16 cellular contexts compared by ENCODE assay signal in the genomic region with DNA sequence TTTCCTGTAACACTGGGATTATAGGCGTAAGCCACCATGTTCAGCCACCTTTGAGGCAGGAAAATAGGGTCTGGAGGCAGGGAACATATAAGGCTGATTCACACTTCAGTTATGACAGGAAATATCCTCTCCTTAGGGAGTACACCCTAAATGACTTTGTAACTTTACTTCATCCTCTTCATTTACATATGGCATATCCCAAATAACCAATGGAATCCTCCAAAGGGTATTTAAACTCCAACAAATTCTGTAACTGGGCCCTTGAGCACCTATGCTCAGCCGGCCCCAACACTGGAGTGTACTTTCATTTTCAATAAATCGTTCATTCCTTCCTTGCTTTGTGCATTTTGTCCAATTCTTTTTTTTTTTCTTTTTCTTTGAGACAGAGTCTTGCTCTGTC. TPM values are rescaled to one million over a fixed set of nuclear protein-coding genes. Genes with fewer than 3 reads are reported as not detected.
DNase-seq lines count a peak whose midpoint lies in the region; ATAC-seq, FAIRE-seq and TF ChIP-seq lines count a peak whose summit lies in the region.
"Had no signal": no experiment of that assay in that cellular context is flagged by ENCODE, and none has a peak within 500 bp of the region (broad histone marks: within the 10 kb centered on the region; RNA-seq: fewer than 3 reads in every experiment).

No MANE protein-coding gene starts in this region.

- no peak for TF ChIP-seq CTCF in DND-41 (IDR thresholded peaks at IDR 0.05; ENCODE audit: borderline replicate concordance, extremely low read depth, low read length, poor library complexity, severe bottlenecking)
- TF ChIP-seq CTCF in IMR-90 (conservative IDR thresholded peaks at IDR 0.05; ENCODE audit: low read depth, low read length), result no peak
- no peak for TF ChIP-seq CTCF in K562 (IDR thresholded peaks at IDR 0.05 in 2 of 3, conservative IDR thresholded peaks at IDR 0.05 in 1 of 3; ENCODE audit: insufficient read depth in 2 of 3, low read depth in 1 of 3, low read length in 3 of 3)
- TF ChIP-seq CTCF in sigmoid colon (IDR thresholded peaks at IDR 0.05), result no peak
- TF ChIP-seq CTCF in pancreas (IDR thresholded peaks at IDR 0.05), result no peak

- in situ Hi-C loops in IMR-90 (cut with MboI; ENCODE audit: low sequenced_read_pairs), result loop anchor here (5.0 to 10.0 kb wide), 2 partner anchors 107 to 274 kb away; no protein-coding TSS in a partner anchor
- in situ Hi-C loops in K562 (cut with MboI), result loop anchor here (5.0 to 10.0 kb wide), 2 partner anchors 112 to 284 kb away; no protein-coding TSS in a partner anchor

- H3K79me2 ChIP-seq in DND-41 (ENCODE audit: insufficient read depth, low read length), result peaks cover 28% of the 10 kb centered on the region
- peaks cover 10% of the 10 kb centered on the region for H3K79me2 ChIP-seq in K562 (ENCODE audit: control insufficient read depth, insufficient read depth, low read length)

- no peak overlapping the region for H2BK20ac ChIP-seq in IMR-90 (ENCODE audit: low read depth, low read length)

- dilution Hi-C loops in IMR-90 (cut with HindIII; ENCODE audit: low sequenced_read_pairs, unreplicated experiment), result no loop called here

- H4K20me1 ChIP-seq in DND-41 (ENCODE audit: insufficient read depth, low read length) (peaks cover 10% of the 10 kb centered on the region), IMR-90 (ENCODE audit: insufficient read depth, low read length) (peaks cover 4% of the 10 kb centered on the region), K562 (replicated peaks; ENCODE audit: control insufficient read depth, insufficient read depth, low read length) (peaks cover 5% of the 10 kb centered on the region; the same call in 1 of the 2 replicates)

- H3K27ac ChIP-seq in DND-41 (ENCODE audit: low read length) (no peak overlapping the region), IMR-90 (ENCODE audit: insufficient read depth, low read length) (no peak overlapping the region), K562 (ENCODE audit: extremely low read depth, low read depth, low read length) (peak overlapping the region; percentile 24; the same call in 1 of the 3 replicates), sigmoid colon (peak overlapping the region; percentile 92 to 100 (median 98)), pancreas (no peak overlapping the region)

- H3K9me1 ChIP-seq in IMR-90 (ENCODE audit: insufficient read depth, low read length) (no peaks in the 10 kb centered on the region), K562 (ENCODE audit: control insufficient read depth, insufficient read depth, low read length) (no peaks in the 10 kb centered on the region)

- no peak for ATAC-seq in DND-41 (ENCODE audit: insufficient read depth, low read depth)
- no peak for ATAC-seq in IMR-90 (ENCODE audit: low read depth)
- ATAC-seq in K562, result no peak
- ATAC-seq in pancreas, result no peak
- ATAC-seq: effector memory CD8-positive, alpha-beta T cell; GM12878; naive thymus-derived CD8-positive, alpha-beta T cell had no signal

- intact Hi-C loops in IMR-90 (cut with micrococcal nuclease) (loop anchor here (5.0 kb wide), 1 partner anchor 72 kb away; the partner anchor contains the start of gene AP5B1), K562 (cut with micrococcal nuclease) (loop anchor here (5.0 kb wide), 2 partner anchors 62 to 177 kb away; partner anchors contain the start of gene FIBP), sigmoid colon (cut with DNase I) (no loop called here), pancreas (cut with DNase I) (loop anchor here in 1 of 3 donors (5.0 kb wide), 1 partner anchor 177 kb away; the partner anchor contains the start of gene FIBP)

- POLR2A ChIA-PET in IMR-90 (lab: Charles Lee; ENCODE audit: unreplicated experiment) (interaction anchor here (0.7 kb wide), 1 partner anchor 112 kb away, joined by 3 read pairs; no protein-coding TSS in a partner anchor), K562 (lab: Yijun Ruan, JAX) (interaction anchor here (1.4 to 2.0 kb wide), 3 partner anchors 16 to 150 kb away, joined by 3 to 11 read pairs (median 4); partner anchors contain the start of gene MUS81)

- H3K4me1 ChIP-seq in DND-41 (ENCODE audit: insufficient read depth, low read length) (peaks cover 46% of the 10 kb centered on the region), IMR-90 (ENCODE audit: control insufficient read depth, insufficient read depth, low read length) (no peaks in the 10 kb centered on the region; the same call in 1 of the 2 replicates), K562 (replicated peaks in 1 of 2; ENCODE audit: control insufficient read depth in 2 of 2, insufficient read depth in 2 of 2, low read length in 2 of 2) (peaks cover 20 to 28% of the 10 kb centered on the region in 2 experiments), sigmoid colon (peaks cover 0 to 27% (median 21%) of the 10 kb centered on the region in 4 donors), pancreas (peaks cover 0 to 9% (median 4%) of the 10 kb centered on the region in 3 donors)

- H2AK9ac ChIP-seq in IMR-90 (replicated peaks; ENCODE audit: low read depth, low read length, poor library complexity), result no peak overlapping the region

- TF ChIP-seq POLR2A in IMR-90 (IDR thresholded peaks at IDR 0.05; ENCODE audit: low read depth, low read length), result no peak
- no peak for TF ChIP-seq POLR2A in K562 (conservative IDR thresholded peaks at IDR 0.05)
- TF ChIP-seq POLR2A in sigmoid colon (IDR thresholded peaks at IDR 0.05), result no peak

- peaks cover 21 to 34% of the 10 kb centered on the region in 2 experiments for H3K79me1 ChIP-seq in IMR-90 (ENCODE audit: low read depth in 1 of 2, low read length in 2 of 2)

- H3K36me3 ChIP-seq in DND-41 (ENCODE audit: insufficient read depth, low read length), result peaks cover 28% of the 10 kb centered on the region
- H3K36me3 ChIP-seq in IMR-90 (ENCODE audit: control insufficient read depth, insufficient read depth, low read length), result peaks cover 21% of the 10 kb centered on the region
- H3K36me3 ChIP-seq in K562 (ENCODE audit: control insufficient read depth, insufficient read depth, low read length), result peaks cover 27% of the 10 kb centered on the region; the same call in 2 of the 3 replicates
- peaks cover 22 to 25% (median 24%) of the 10 kb centered on the region in 4 donors for H3K36me3 ChIP-seq in sigmoid colon
- peaks cover 7 to 18% (median 14%) of the 10 kb centered on the region in 3 donors for H3K36me3 ChIP-seq in pancreas

- BruUV-seq in IMR-90 (replicated peaks; lab: Mats Ljungman, UMichigan) (no TSS peak), K562 (replicated peaks; lab: Mats Ljungman, UMichigan) (TSS peak; percentile 51)

- no peak overlapping the region for H3K23ac ChIP-seq in IMR-90 (ENCODE audit: low read depth, low read length)

- no peak overlapping the region for H2BK15ac ChIP-seq in IMR-90 (ENCODE audit: low read depth, low read length)

- no peak overlapping the region for H2AK5ac ChIP-seq in IMR-90 (ENCODE audit: low read depth, low read length)

- H2BK5ac ChIP-seq in IMR-90 (ENCODE audit: low read depth, low read length, poor library complexity, severe bottlenecking), result no peak overlapping the region

- H2AFZ ChIP-seq in DND-41 (ENCODE audit: low read depth, low read length) (no peak overlapping the region), IMR-90 (replicated peaks; ENCODE audit: low read length, poor library complexity) (no peak overlapping the region), K562 (ENCODE audit: low read depth, low read length) (peak overlapping the region; percentile 25; the same call in 1 of the 2 replicates)

- peak overlapping the region; percentile 64 to 73; a peak in 3 of 4 replicates for H4K8ac ChIP-seq in IMR-90 (ENCODE audit: low read depth in 2 of 2, low read length in 2 of 2)

- H3K9me3 ChIP-seq in DND-41 (ENCODE audit: insufficient read depth, low read length, severe bottlenecking), result no peaks in the 10 kb centered on the region
- H3K9me3 ChIP-seq in IMR-90 (ENCODE audit: control insufficient read depth, insufficient read depth, low read length), result no peaks in the 10 kb centered on the region
- no peaks in the 10 kb centered on the region for H3K9me3 ChIP-seq in K562 (replicated peaks; ENCODE audit: control insufficient read depth, insufficient read depth, low read depth, low read length)
- H3K9me3 ChIP-seq in sigmoid colon, result no peaks in the 10 kb centered on the region
- no peaks in the 10 kb centered on the region for H3K9me3 ChIP-seq in pancreas
- H3K9me3 ChIP-seq: MG63 had no signal

- TF ChIP-seq EP300 in K562 (IDR thresholded peaks at IDR 0.05; ENCODE audit: low read length) (no peak), sigmoid colon (IDR thresholded peaks at IDR 0.05) (no peak)

- no peak overlapping the region; the same call in 1 of the 2 replicates for H2BK120ac ChIP-seq in IMR-90 (ENCODE audit: low read depth, low read length)

- FAIRE-seq in K562 (lab: Jason Lieb, UNC), result no peak
- no peak for FAIRE-seq in pancreas (lab: Jason Lieb, UNC)
- FAIRE-seq: GM12878 had no signal

- no peak overlapping the region for H3K4ac ChIP-seq in IMR-90 (ENCODE audit: low read depth, low read length)

- H3K4me3 ChIP-seq in DND-41 (ENCODE audit: low read depth in 1 of 2, low read length in 2 of 2) (no peak overlapping the region), IMR-90 (ENCODE audit: insufficient read depth, low read depth, low read length) (no peak overlapping the region), K562 (no peak overlapping the region), sigmoid colon (no peak overlapping the region), pancreas (no peak overlapping the region)
- H3K4me3 ChIP-seq: lung, MG63 had no signal

- DNase-seq in DND-41 (no peak), IMR-90 (no peak), K562 (ENCODE audit: extremely low read depth in 1 of 4, low spot score in 3 of 4) (no peak), sigmoid colon (no peak), SK-N-DZ (ENCODE audit: low spot score) (no peak), pancreas (no peak), T-helper 2 cell (no peak), NCI-H2196 (lab: John Stamatoyannopoulos, UW; ENCODE audit: unreplicated experiment) (no peak)
- DNase-seq: activated CD4-positive, CD25-positive, alpha-beta regulatory T cell treated with anti-CD3 and anti-CD28 coated beads, Interleukin-2, amount 50 U/mL, for 72 hours; CD4-positive, CD25-positive, alpha-beta regulatory T cell; effector memory CD8-positive, alpha-beta T cell; naive thymus-derived CD8-positive, alpha-beta T cell; NCI-H526 had no signal

- H3K27me3 ChIP-seq in DND-41 (ENCODE audit: insufficient read depth, low read length, poor library complexity) (no peaks in the 10 kb centered on the region), IMR-90 (ENCODE audit: control insufficient read depth, insufficient read depth, low read length) (no peaks in the 10 kb centered on the region), K562 (ENCODE audit: control insufficient read depth in 2 of 2, insufficient read depth in 2 of 2, low read length in 2 of 2) (no peaks in the 10 kb centered on the region), sigmoid colon (no peaks in the 10 kb centered on the region), pancreas (no peaks in the 10 kb centered on the region)

- H3K56ac ChIP-seq in IMR-90 (ENCODE audit: extremely low read depth, insufficient read depth, low read length), result no peak overlapping the region

- H3K4me2 ChIP-seq in DND-41 (ENCODE audit: insufficient read depth, low read length), result peak overlapping the region; percentile 99; the same call in 1 of the 2 replicates
- H3K4me2 ChIP-seq in IMR-90 (ENCODE audit: low read depth, low read length), result no peak overlapping the region
- peak overlapping the region; percentile 2; the same call in 1 of the 2 replicates for H3K4me2 ChIP-seq in K562 (ENCODE audit: insufficient read depth, low read length)

- H4K5ac ChIP-seq in IMR-90 (ENCODE audit: low read depth, low read length), result no peak overlapping the region

- CTCF ChIA-PET in IMR-90 (lab: Yijun Ruan, JAX) (interaction anchor here (2.5 kb wide), 1 partner anchor 107 kb away, joined by 23 read pairs; no protein-coding TSS in a partner anchor), K562 (lab: Yijun Ruan, JAX; ENCODE audit: low intra/inter-chr PET ratio) (interaction anchor here (0.5 to 3.9 kb wide), 2 partner anchors 24 to 108 kb away, joined by 3 to 45 read pairs; no protein-coding TSS in a partner anchor)

- no peak overlapping the region for H3K14ac ChIP-seq in IMR-90 (replicated peaks; ENCODE audit: low read depth, low read length)

- no peak overlapping the region for H4K91ac ChIP-seq in IMR-90 (ENCODE audit: insufficient read depth, low read depth, low read length)

- H3K18ac ChIP-seq in IMR-90 (ENCODE audit: low read depth, low read length), result no peak overlapping the region

- WGBS in IMR-90 (ENCODE audit: extremely low coverage in 2 of 2, insufficient read length in 1 of 2), 2 experiments, result 100% methylated on average over 2 of the region's 3 CpGs; no CpG with 5 or more reads in 1 of the 2 experiments
- WGBS in K562 (ENCODE audit: insufficient coverage, low coverage, missing lambda C conversion rate), result 79% methylated on average over 3 of the region's 3 CpGs
- WGBS in sigmoid colon, 2 donors, result 72 to 80% methylated on average over 3 of the region's 3 CpGs
- WGBS in pancreas, 2 donors, result 86 to 94% methylated on average over 3 of the region's 3 CpGs

- TF ChIP-seq RAD21 in IMR-90 (IDR thresholded peaks at IDR 0.05; ENCODE audit: low read length), result no peak
- TF ChIP-seq RAD21 in K562 (CRISPR knock-in tag; conservative IDR thresholded peaks at IDR 0.05 in 1 of 2, IDR thresholded peaks at IDR 0.05 in 1 of 2), result no peak

- H3K9ac ChIP-seq in DND-41 (ENCODE audit: low read depth, low read length) (peak overlapping the region; percentile 73; the same call in 1 of the 2 replicates), IMR-90 (ENCODE audit: low read depth, low read length) (no peak overlapping the region), K562 (ENCODE audit: insufficient read depth in 1 of 2, low read depth in 2 of 2, low read length in 2 of 2) (no peak overlapping the region)

RNA-seq across cellular contexts. Expression of gene KAT5, which starts 1.6 kb away (rescaled TPM):
- total RNA-seq in IMR-90 (2012; rRNA removed), result 28.6 and 33.3 TPM in 2 replicates
- 34.2 and 41.1 TPM in 2 replicates for polyA plus RNA-seq in IMR-90 (2012; rRNA removed)
- polyA plus RNA-seq in IMR-90 (2012; cell fraction: cytosol; rRNA removed), result 36.9 and 44.9 TPM in 2 replicates
- 76.9 and 108 TPM in 2 replicates for polyA plus RNA-seq in IMR-90 (2012; cell fraction: nucleus; rRNA removed; ENCODE audit: low replicate concordance)
- 44.9 and 134 TPM in 2 replicates for total RNA-seq in K562 (2011; cell fraction: chromatin; rRNA removed; ENCODE audit: low replicate concordance)
- 81.0 and 82.1 TPM in 2 replicates for total RNA-seq in K562 (2011; cell fraction: nucleolus; rRNA removed)
- 51.7 and 58.3 TPM in 2 replicates for total RNA-seq in K562 (2011; cell fraction: nucleoplasm; rRNA removed)
- 59.6 and 74.1 TPM in 2 replicates for total RNA-seq in K562 (2014; rRNA removed)
- total RNA-seq in K562 (2014; rRNA removed; fragmentation: Illumina TruSeq; extraction: Trizol), result 28.8 and 34.4 TPM in 2 replicates
- total RNA-seq in K562 (2015; rRNA removed; fragmentation: Illumina TruSeq; extraction: Trizol), result 52.7 and 57.5 TPM in 2 replicates
- 68.3 and 76.8 TPM in 2 replicates for total RNA-seq in K562 (2021)
- 42.4 and 57.9 TPM in 2 replicates for polyA plus RNA-seq in K562 (2011; rRNA removed)
- 44.4 and 53.1 TPM in 2 replicates for polyA plus RNA-seq in K562 (2011; cell fraction: cytosol; rRNA removed)
- 70.2 and 76.3 TPM in 2 replicates for polyA plus RNA-seq in K562 (2011; cell fraction: nucleus; rRNA removed)
- 52.3 and 56.9 TPM in 2 replicates for polyA plus RNA-seq in K562 (2012)
- polyA plus RNA-seq in K562 (2014; fragmentation: Illumina TruSeq; extraction: Trizol), result 63.3 and 66.5 TPM in 2 replicates
- polyA plus RNA-seq in K562 (2014; fragmentation: Nextera tagmentation; extraction: Ambion mirVana), result 10 to 100 TPM in 1 of 2 experiments, 1 to 10 TPM in 1; 3.6 to 12.9 TPM
- 68.4 and 75.4 TPM in 2 replicates for polyA plus RNA-seq in K562 (2014; rRNA removed)
- 47.1 and 62.6 TPM in 2 replicates for polyA minus RNA-seq in K562 (2011; rRNA and poly(A)+ RNA removed)
- 27.5 and 38.4 TPM in 2 replicates for polyA minus RNA-seq in K562 (2011; cell fraction: cytosol; rRNA and poly(A)+ RNA removed)
- 32.3 and 44.0 TPM in 2 replicates for polyA minus RNA-seq in K562 (2011; cell fraction: nucleus; rRNA and poly(A)+ RNA removed)
- 10 to 100 TPM; 58.4 to 92.7 (median 74.7) TPM for total RNA-seq in sigmoid colon
- 10 to 100 TPM; 51.1 to 81.0 (median 53.9) TPM for polyA plus RNA-seq in sigmoid colon
- 51.7 and 63.6 TPM in 2 replicates for polyA plus RNA-seq in SK-N-DZ (2014; cell fraction: cytosol; rRNA removed)
- 57.7 and 75.3 TPM in 2 replicates for polyA plus RNA-seq in SK-N-DZ (2014; cell fraction: nucleus; rRNA removed)
- 10 to 100 TPM; 26.5 to 39.8 (median 35.0) TPM for total RNA-seq in pancreas
- polyA plus RNA-seq in pancreas, result 10 to 100 TPM; 79.6 to 99.6 TPM

RNA-seq across cellular contexts. Expression of gene RNASEH2C, which starts 10.2 kb away (rescaled TPM):
- total RNA-seq in IMR-90 (2012; rRNA removed) (40.0 and 69.4 TPM in 2 replicates), K562 (2014; rRNA removed) (64.4 and 78.1 TPM in 2 replicates), K562 (2014; rRNA removed; fragmentation: Illumina TruSeq; extraction: Trizol) (9.0 and 11.7 TPM in 2 replicates), K562 (2015; rRNA removed; fragmentation: Illumina TruSeq; extraction: Trizol) (15.1 and 15.6 TPM in 2 replicates), K562 (2021) (78.2 and 87.2 TPM in 2 replicates), sigmoid colon (100 to 1,000 TPM; 120 to 168 (median 146) TPM), pancreas (10 to 100 TPM; 16.1 to 29.3 (median 20.4) TPM)
- polyA plus RNA-seq in IMR-90 (2012; rRNA removed) (34.8 and 46.3 TPM in 2 replicates), K562 (2011; rRNA removed) (33.2 and 33.8 TPM in 2 replicates), K562 (2014; fragmentation: Illumina TruSeq; extraction: Trizol) (15.6 and 15.9 TPM in 2 replicates), K562 (2014; fragmentation: Nextera tagmentation; extraction: Ambion mirVana) (1 to 10 TPM; 5.4 to 9.4 TPM), K562 (2014; rRNA removed) (63.2 and 75.9 TPM in 2 replicates), sigmoid colon (10 to 100 TPM; 45.6 to 68.1 (median 55.7) TPM), pancreas (10 to 100 TPM; 37.1 to 49.3 TPM)
- 61.0 and 90.4 TPM in 2 replicates for polyA plus RNA-seq in IMR-90 (2012; cell fraction: cytosol; rRNA removed)
- 60.1 and 110 TPM in 2 replicates for polyA plus RNA-seq in IMR-90 (2012; cell fraction: nucleus; rRNA removed; ENCODE audit: low replicate concordance)
- total RNA-seq in K562 (2011; cell fraction: chromatin; rRNA removed; ENCODE audit: low replicate concordance), result 43.1 and 99.3 TPM in 2 replicates
- 62.9 and 67.9 TPM in 2 replicates for total RNA-seq in K562 (2011; cell fraction: nucleolus; rRNA removed)
- 55.1 and 61.4 TPM in 2 replicates for total RNA-seq in K562 (2011; cell fraction: nucleoplasm; rRNA removed)
- 33.5 and 84.3 TPM in 2 replicates for polyA plus RNA-seq in K562 (2011; cell fraction: cytosol; rRNA removed)
- polyA plus RNA-seq in K562 (2011; cell fraction: nucleus; rRNA removed), result 65.0 and 106 TPM in 2 replicates
- 32.9 and 41.4 TPM in 2 replicates for polyA plus RNA-seq in K562 (2012)
- 10.3 and 11.0 TPM in 2 replicates for polyA minus RNA-seq in K562 (2011; rRNA and poly(A)+ RNA removed)
- polyA minus RNA-seq in K562 (2011; cell fraction: cytosol; rRNA and poly(A)+ RNA removed), result 9.4 and 19.7 TPM in 2 replicates
- 27.5 and 27.6 TPM in 2 replicates for polyA minus RNA-seq in K562 (2011; cell fraction: nucleus; rRNA and poly(A)+ RNA removed)
- polyA plus RNA-seq in SK-N-DZ (2014; cell fraction: cytosol; rRNA removed), result 99.5 and 113 TPM in 2 replicates
- polyA plus RNA-seq in SK-N-DZ (2014; cell fraction: nucleus; rRNA removed), result 230 and 265 TPM in 2 replicates

RNA-seq across cellular contexts. Expression of gene RELA, which starts 47.7 kb away (rescaled TPM):
- total RNA-seq in IMR-90 (2012; rRNA removed) (8.6 and 8.9 TPM in 2 replicates), K562 (2014; rRNA removed) (33.4 and 37.6 TPM in 2 replicates), K562 (2014; rRNA removed; fragmentation: Illumina TruSeq; extraction: Trizol) (13.6 and 14.2 TPM in 2 replicates), K562 (2015; rRNA removed; fragmentation: Illumina TruSeq; extraction: Trizol) (20.6 and 21.0 TPM in 2 replicates), K562 (2021) (52.2 and 62.0 TPM in 2 replicates), sigmoid colon (10 to 100 TPM; 36.4 to 62.6 (median 46.9) TPM), pancreas (10 to 100 TPM; 29.8 to 42.2 (median 34.6) TPM)
- polyA plus RNA-seq in IMR-90 (2012; rRNA removed) (51.0 and 53.0 TPM in 2 replicates), K562 (2011; rRNA removed) (17.0 and 30.8 TPM in 2 replicates), K562 (2014; fragmentation: Illumina TruSeq; extraction: Trizol) (46.8 and 67.4 TPM in 2 replicates), K562 (2014; fragmentation: Nextera tagmentation; extraction: Ambion mirVana) (1 to 10 TPM; 6.0 to 6.4 TPM), K562 (2014; rRNA removed) (30.1 and 31.1 TPM in 2 replicates), sigmoid colon (10 to 100 TPM; 33.6 to 45.6 (median 37.5) TPM), pancreas (10 to 100 TPM; 37.3 to 46.6 TPM)
- polyA plus RNA-seq in IMR-90 (2012; cell fraction: cytosol; rRNA removed), result 43.5 and 58.1 TPM in 2 replicates
- 107 and 159 TPM in 2 replicates for polyA plus RNA-seq in IMR-90 (2012; cell fraction: nucleus; rRNA removed; ENCODE audit: low replicate concordance)
- 79.5 and 201 TPM in 2 replicates for total RNA-seq in K562 (2011; cell fraction: chromatin; rRNA removed; ENCODE audit: low replicate concordance)
- 107 and 114 TPM in 2 replicates for total RNA-seq in K562 (2011; cell fraction: nucleolus; rRNA removed)
- 101 and 117 TPM in 2 replicates for total RNA-seq in K562 (2011; cell fraction: nucleoplasm; rRNA removed)
- polyA plus RNA-seq in K562 (2011; cell fraction: cytosol; rRNA removed), result 15.4 and 23.1 TPM in 2 replicates
- polyA plus RNA-seq in K562 (2011; cell fraction: nucleus; rRNA removed), result 129 and 168 TPM in 2 replicates
- 45.8 and 53.1 TPM in 2 replicates for polyA plus RNA-seq in K562 (2012)
- polyA minus RNA-seq in K562 (2011; rRNA and poly(A)+ RNA removed), result 24.3 and 24.4 TPM in 2 replicates
- 25.8 and 34.8 TPM in 2 replicates for polyA minus RNA-seq in K562 (2011; cell fraction: cytosol; rRNA and poly(A)+ RNA removed)
- polyA minus RNA-seq in K562 (2011; cell fraction: nucleus; rRNA and poly(A)+ RNA removed), result 58.0 and 73.5 TPM in 2 replicates
- 23.5 and 37.3 TPM in 2 replicates for polyA plus RNA-seq in SK-N-DZ (2014; cell fraction: cytosol; rRNA removed)
- polyA plus RNA-seq in SK-N-DZ (2014; cell fraction: nucleus; rRNA removed), result 61.4 and 69.4 TPM in 2 replicates

Comparison
In these comparisons a context has a peak if more than half of its experiments do, and no peak if none do; other contexts are left out.
1. H3K27ac ChIP-seq: peak in K562 (single experiment) and sigmoid colon (4 of 4); none in DND-41 (single experiment), IMR-90 (single experiment) and pancreas (0 of 4).